24 cellular contexts compared by ENCODE assay signal in the genomic region with DNA sequence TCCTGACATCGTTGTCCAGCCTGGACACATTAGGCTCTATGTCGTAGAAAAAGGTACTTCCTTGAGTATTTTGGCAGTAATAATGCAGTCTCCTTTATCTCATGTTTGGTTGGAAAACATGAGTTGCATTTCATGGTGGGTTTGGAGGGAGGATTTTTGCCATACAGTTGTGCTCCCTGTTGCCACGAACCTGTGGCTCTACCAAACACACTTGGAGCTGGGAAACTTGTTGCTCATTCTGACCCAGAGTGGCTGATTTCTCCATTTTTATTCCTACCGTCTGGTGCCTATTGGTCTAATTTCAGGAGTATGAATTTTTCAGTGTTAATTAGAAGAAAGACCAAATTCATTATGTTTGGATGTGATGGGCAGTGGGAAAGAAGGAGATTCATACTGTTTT.
"Had no signal": no experiment of that assay in that cellular context is flagged by ENCODE, and none has a peak within 500 bp of the region (broad histone marks: within the 10 kb centered on the region; RNA-seq: fewer than 3 reads in every experiment).

No MANE protein-coding gene starts in this region.

- DNase-seq: colonic mucosa; cortex of kidney; dermis blood vessel endothelial cell; dorsolateral prefrontal cortex; effector CD4-positive, alpha-beta T cell; effector CD8-positive, alpha-beta T cell; effector memory CD4-positive, alpha-beta T cell; effector memory CD8-positive, alpha-beta T cell; endodermal cell; erythroblast; esophagus squamous epithelium; foreskin fibroblast; foreskin keratinocyte; foreskin melanocyte; gastrocnemius medialis; glutamatergic neuron; head of caudate nucleus; heart left ventricle; heart right ventricle had no signal

- H3K9me3 ChIP-seq: colonic mucosa, esophagus muscularis mucosa, esophagus squamous epithelium, gastrocnemius medialis, gastroesophageal sphincter, heart left ventricle, heart right ventricle had no signal

- H3K4me3 ChIP-seq: colonic mucosa, coronary artery, dorsolateral prefrontal cortex, esophagus muscularis mucosa, esophagus squamous epithelium, gastrocnemius medialis, gastroesophageal sphincter, heart left ventricle, heart right ventricle had no signal

- H3K27me3 ChIP-seq: colonic mucosa, esophagus muscularis mucosa, esophagus squamous epithelium, foreskin keratinocyte, gastrocnemius medialis, gastroesophageal sphincter, heart left ventricle, heart right ventricle had no signal

- H3K27ac ChIP-seq: colonic mucosa, coronary artery, dorsolateral prefrontal cortex, epithelial cell of prostate, esophagus muscularis mucosa, esophagus squamous epithelium, foreskin keratinocyte, gastrocnemius medialis, gastroesophageal sphincter, heart left ventricle, heart right ventricle had no signal

- H3K4me1 ChIP-seq: colonic mucosa, gastrocnemius medialis had no signal

- ATAC-seq: effector memory CD8-positive, alpha-beta T cell; esophagus mucosa; foreskin keratinocyte; gastrocnemius medialis; gastroesophageal sphincter; heart left ventricle; heart right ventricle had no signal

- H3K36me3 ChIP-seq: colonic mucosa had no signal
